ENCODE assay signal across 1 cellular context in the genomic region with DNA sequence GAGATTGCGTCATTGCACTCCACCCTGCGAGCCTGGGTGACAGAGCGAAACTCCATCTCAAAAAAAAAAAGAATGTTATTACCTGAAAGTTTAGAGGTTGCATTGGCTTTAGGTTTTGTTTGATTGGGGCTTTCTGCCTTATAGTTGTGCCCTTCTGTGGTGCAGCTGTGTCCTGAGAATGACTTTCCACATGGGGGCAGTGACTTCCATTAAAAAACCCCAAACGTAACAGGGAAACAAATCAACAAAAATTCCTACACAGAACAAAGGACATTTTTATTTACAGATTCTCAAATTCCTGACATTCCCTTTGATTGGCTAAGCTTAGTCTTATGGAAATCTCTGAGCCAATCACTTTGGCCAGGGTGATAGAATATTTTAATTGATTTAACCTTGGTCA.
TF ChIP-seq lines count a peak whose summit lies in the region.

No MANE protein-coding gene starts in this region.

TF ChIP-seq in GM23338, 12 proteins besides CTCF, POLR2A, EP300 and RAD21:
- TF ChIP-seq, protein P1, sequence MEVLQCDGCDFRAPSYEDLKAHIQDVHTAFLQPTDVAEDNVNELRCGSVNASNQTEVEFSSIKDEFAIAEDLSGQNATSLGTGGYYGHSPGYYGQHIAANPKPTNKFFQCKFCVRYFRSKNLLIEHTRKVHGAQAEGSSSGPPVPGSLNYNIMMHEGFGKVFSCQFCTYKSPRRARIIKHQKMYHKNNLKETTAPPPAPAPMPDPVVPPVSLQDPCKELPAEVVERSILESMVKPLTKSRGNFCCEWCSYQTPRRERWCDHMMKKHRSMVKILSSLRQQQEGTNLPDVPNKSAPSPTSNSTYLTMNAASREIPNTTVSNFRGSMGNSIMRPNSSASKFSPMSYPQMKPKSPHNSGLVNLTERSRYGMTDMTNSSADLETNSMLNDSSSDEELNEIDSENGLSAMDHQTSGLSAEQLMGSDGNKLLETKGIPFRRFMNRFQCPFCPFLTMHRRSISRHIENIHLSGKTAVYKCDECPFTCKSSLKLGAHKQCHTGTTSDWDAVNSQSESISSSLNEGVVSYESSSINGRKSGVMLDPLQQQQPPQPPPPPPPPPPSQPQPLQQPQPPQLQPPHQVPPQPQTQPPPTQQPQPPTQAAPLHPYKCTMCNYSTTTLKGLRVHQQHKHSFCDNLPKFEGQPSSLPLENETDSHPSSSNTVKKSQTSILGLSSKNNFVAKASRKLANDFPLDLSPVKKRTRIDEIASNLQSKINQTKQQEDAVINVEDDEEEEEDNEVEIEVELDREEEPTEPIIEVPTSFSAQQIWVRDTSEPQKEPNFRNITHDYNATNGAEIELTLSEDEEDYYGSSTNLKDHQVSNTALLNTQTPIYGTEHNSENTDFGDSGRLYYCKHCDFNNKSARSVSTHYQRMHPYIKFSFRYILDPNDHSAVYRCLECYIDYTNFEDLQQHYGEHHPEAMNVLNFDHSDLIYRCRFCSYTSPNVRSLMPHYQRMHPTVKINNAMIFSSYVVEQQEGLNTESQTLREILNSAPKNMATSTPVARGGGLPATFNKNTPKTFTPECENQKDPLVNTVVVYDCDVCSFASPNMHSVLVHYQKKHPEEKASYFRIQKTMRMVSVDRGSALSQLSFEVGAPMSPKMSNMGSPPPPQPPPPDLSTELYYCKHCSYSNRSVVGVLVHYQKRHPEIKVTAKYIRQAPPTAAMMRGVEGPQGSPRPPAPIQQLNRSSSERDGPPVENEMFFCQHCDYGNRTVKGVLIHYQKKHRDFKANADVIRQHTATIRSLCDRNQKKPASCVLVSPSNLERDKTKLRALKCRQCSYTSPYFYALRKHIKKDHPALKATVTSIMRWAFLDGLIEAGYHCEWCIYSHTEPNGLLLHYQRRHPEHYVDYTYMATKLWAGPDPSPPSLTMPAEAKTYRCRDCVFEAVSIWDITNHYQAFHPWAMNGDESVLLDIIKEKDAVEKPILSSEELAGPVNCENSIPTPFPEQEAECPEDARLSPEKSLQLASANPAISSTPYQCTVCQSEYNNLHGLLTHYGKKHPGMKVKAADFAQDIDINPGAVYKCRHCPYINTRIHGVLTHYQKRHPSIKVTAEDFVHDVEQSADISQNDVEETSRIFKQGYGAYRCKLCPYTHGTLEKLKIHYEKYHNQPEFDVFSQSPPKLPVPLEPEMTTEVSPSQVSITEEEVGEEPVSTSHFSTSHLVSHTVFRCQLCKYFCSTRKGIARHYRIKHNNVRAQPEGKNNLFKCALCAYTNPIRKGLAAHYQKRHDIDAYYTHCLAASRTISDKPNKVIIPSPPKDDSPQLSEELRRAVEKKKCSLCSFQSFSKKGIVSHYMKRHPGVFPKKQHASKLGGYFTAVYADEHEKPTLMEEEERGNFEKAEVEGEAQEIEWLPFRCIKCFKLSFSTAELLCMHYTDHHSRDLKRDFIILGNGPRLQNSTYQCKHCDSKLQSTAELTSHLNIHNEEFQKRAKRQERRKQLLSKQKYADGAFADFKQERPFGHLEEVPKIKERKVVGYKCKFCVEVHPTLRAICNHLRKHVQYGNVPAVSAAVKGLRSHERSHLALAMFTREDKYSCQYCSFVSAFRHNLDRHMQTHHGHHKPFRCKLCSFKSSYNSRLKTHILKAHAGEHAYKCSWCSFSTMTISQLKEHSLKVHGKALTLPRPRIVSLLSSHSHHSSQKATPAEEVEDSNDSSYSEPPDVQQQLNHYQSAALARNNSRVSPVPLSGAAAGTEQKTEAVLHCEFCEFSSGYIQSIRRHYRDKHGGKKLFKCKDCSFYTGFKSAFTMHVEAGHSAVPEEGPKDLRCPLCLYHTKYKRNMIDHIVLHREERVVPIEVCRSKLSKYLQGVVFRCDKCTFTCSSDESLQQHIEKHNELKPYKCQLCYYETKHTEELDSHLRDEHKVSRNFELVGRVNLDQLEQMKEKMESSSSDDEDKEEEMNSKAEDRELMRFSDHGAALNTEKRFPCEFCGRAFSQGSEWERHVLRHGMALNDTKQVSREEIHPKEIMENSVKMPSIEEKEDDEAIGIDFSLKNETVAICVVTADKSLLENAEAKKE (CRISPR knock-in tag; IDR thresholded peaks at IDR 0.05) = no peak
- no peak for TF ChIP-seq CREB1 (CRISPR knock-in tag; IDR thresholded peaks at IDR 0.05; ENCODE audit: low read depth)
- no peak for TF ChIP-seq EZH2 (IDR thresholded peaks at IDR 0.05; ENCODE audit: low read depth, unreplicated experiment)
- TF ChIP-seq, protein P2, sequence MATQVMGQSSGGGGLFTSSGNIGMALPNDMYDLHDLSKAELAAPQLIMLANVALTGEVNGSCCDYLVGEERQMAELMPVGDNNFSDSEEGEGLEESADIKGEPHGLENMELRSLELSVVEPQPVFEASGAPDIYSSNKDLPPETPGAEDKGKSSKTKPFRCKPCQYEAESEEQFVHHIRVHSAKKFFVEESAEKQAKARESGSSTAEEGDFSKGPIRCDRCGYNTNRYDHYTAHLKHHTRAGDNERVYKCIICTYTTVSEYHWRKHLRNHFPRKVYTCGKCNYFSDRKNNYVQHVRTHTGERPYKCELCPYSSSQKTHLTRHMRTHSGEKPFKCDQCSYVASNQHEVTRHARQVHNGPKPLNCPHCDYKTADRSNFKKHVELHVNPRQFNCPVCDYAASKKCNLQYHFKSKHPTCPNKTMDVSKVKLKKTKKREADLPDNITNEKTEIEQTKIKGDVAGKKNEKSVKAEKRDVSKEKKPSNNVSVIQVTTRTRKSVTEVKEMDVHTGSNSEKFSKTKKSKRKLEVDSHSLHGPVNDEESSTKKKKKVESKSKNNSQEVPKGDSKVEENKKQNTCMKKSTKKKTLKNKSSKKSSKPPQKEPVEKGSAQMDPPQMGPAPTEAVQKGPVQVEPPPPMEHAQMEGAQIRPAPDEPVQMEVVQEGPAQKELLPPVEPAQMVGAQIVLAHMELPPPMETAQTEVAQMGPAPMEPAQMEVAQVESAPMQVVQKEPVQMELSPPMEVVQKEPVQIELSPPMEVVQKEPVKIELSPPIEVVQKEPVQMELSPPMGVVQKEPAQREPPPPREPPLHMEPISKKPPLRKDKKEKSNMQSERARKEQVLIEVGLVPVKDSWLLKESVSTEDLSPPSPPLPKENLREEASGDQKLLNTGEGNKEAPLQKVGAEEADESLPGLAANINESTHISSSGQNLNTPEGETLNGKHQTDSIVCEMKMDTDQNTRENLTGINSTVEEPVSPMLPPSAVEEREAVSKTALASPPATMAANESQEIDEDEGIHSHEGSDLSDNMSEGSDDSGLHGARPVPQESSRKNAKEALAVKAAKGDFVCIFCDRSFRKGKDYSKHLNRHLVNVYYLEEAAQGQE (IDR thresholded peaks at IDR 0.05; ENCODE audit: unreplicated experiment) = no peak
- no peak for TF ChIP-seq EZH2phosphoT487 (IDR thresholded peaks at IDR 0.05; ENCODE audit: unreplicated experiment)
- TF ChIP-seq ZNF331 (CRISPR knock-in tag; IDR thresholded peaks at IDR 0.05; ENCODE audit: low read depth) = no peak
- no peak for TF ChIP-seq ZNF114 (CRISPR knock-in tag; IDR thresholded peaks at IDR 0.05)
- TF ChIP-seq JUNB (IDR thresholded peaks at IDR 0.05; ENCODE audit: unreplicated experiment) = no peak
